1 cellular context compared by ENCODE assay signal in genomic region chr2:19989681-19990415, GRCh38.
TF ChIP-seq lines count a peak whose summit lies in the region.

Gene WDR35, minus strand, starts transcription at chr2:19990105. Its CDS starts 90 bp downstream, at chr2:19990015.

TF ChIP-seq in HepG2, 621 proteins besides CTCF, POLR2A, EP300 and RAD21 (continued from another document and continues in another):
- TF ChIP-seq HMGXB3 (CRISPR knock-in tag; IDR thresholded peaks at IDR 0.05; ENCODE audit: borderline replicate concordance) (peak; percentile 75; the same call in 1 of the 2 replicates), NCOA5 (CRISPR knock-in tag; IDR thresholded peaks at IDR 0.05) (no peak), U2AF2 (IDR thresholded peaks at IDR 0.05; ENCODE audit: low read depth, low read length) (peak; percentile 98), HNRNPK (IDR thresholded peaks at IDR 0.05; ENCODE audit: low read depth, low read length, poor library complexity, severe bottlenecking) (no peak), ZNF605 (CRISPR knock-in tag; IDR thresholded peaks at IDR 0.05) (peak; percentile 69), HIVEP1 (CRISPR knock-in tag; IDR thresholded peaks at IDR 0.05) (peak; percentile 95), CHD2 (IDR thresholded peaks at IDR 0.05; ENCODE audit: low read depth, low read length) (no peak), NFE2L2 (IDR thresholded peaks at IDR 0.05; ENCODE audit: low read length) (no peak), KDM2A (CRISPR knock-in tag; IDR thresholded peaks at IDR 0.05; ENCODE audit: borderline replicate concordance, low read depth) (peak; percentile 100), MLLT10 (CRISPR knock-in tag; IDR thresholded peaks at IDR 0.05) (no peak), ZNF431 (CRISPR knock-in tag; IDR thresholded peaks at IDR 0.05; ENCODE audit: borderline replicate concordance, low read depth) (peak; percentile 89), MEF2D (CRISPR knock-in tag; IDR thresholded peaks at IDR 0.05) (peak; percentile 87), DPF2 (CRISPR knock-in tag; IDR thresholded peaks at IDR 0.05; ENCODE audit: borderline replicate concordance, low read depth) (0 out of 2 replicates have a peak, but pooled peaks have one; percentile 27), NFE2 (CRISPR knock-in tag; IDR thresholded peaks at IDR 0.05) (no peak), USF2 (IDR thresholded peaks at IDR 0.05; ENCODE audit: low read depth, low read length) (no peak), USF2 (CRISPR knock-in tag; IDR thresholded peaks at IDR 0.05; ENCODE audit: borderline replicate concordance) (no peak), DMAP1 (CRISPR knock-in tag; IDR thresholded peaks at IDR 0.05) (peak; percentile 73; the same call in 1 of the 2 replicates), AFF4 (CRISPR knock-in tag; IDR thresholded peaks at IDR 0.05) (no peak), TSC22D2 (CRISPR knock-in tag; IDR thresholded peaks at IDR 0.05; ENCODE audit: borderline replicate concordance) (0 out of 2 replicates have a peak, but pooled peaks have one; percentile 73), LBX2 (CRISPR knock-in tag; IDR thresholded peaks at IDR 0.05; ENCODE audit: borderline replicate concordance) (peak; percentile 30), CSRNP1 (CRISPR knock-in tag; IDR thresholded peaks at IDR 0.05) (peak; percentile 88)
- TF ChIP-seq, protein P1, sequence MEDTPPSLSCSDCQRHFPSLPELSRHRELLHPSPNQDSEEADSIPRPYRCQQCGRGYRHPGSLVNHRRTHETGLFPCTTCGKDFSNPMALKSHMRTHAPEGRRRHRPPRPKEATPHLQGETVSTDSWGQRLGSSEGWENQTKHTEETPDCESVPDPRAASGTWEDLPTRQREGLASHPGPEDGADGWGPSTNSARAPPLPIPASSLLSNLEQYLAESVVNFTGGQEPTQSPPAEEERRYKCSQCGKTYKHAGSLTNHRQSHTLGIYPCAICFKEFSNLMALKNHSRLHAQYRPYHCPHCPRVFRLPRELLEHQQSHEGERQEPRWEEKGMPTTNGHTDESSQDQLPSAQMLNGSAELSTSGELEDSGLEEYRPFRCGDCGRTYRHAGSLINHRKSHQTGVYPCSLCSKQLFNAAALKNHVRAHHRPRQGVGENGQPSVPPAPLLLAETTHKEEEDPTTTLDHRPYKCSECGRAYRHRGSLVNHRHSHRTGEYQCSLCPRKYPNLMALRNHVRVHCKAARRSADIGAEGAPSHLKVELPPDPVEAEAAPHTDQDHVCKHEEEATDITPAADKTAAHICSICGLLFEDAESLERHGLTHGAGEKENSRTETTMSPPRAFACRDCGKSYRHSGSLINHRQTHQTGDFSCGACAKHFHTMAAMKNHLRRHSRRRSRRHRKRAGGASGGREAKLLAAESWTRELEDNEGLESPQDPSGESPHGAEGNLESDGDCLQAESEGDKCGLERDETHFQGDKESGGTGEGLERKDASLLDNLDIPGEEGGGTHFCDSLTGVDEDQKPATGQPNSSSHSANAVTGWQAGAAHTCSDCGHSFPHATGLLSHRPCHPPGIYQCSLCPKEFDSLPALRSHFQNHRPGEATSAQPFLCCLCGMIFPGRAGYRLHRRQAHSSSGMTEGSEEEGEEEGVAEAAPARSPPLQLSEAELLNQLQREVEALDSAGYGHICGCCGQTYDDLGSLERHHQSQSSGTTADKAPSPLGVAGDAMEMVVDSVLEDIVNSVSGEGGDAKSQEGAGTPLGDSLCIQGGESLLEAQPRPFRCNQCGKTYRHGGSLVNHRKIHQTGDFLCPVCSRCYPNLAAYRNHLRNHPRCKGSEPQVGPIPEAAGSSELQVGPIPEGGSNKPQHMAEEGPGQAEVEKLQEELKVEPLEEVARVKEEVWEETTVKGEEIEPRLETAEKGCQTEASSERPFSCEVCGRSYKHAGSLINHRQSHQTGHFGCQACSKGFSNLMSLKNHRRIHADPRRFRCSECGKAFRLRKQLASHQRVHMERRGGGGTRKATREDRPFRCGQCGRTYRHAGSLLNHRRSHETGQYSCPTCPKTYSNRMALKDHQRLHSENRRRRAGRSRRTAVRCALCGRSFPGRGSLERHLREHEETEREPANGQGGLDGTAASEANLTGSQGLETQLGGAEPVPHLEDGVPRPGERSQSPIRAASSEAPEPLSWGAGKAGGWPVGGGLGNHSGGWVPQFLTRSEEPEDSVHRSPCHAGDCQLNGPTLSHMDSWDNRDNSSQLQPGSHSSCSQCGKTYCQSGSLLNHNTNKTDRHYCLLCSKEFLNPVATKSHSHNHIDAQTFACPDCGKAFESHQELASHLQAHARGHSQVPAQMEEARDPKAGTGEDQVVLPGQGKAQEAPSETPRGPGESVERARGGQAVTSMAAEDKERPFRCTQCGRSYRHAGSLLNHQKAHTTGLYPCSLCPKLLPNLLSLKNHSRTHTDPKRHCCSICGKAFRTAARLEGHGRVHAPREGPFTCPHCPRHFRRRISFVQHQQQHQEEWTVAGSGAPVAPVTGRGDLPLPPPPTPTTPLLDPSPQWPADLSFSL (CRISPR knock-in tag; IDR thresholded peaks at IDR 0.05) = 0 out of 2 replicates have a peak, but pooled peaks have one; percentile 13
- TF ChIP-seq, protein P2, sequence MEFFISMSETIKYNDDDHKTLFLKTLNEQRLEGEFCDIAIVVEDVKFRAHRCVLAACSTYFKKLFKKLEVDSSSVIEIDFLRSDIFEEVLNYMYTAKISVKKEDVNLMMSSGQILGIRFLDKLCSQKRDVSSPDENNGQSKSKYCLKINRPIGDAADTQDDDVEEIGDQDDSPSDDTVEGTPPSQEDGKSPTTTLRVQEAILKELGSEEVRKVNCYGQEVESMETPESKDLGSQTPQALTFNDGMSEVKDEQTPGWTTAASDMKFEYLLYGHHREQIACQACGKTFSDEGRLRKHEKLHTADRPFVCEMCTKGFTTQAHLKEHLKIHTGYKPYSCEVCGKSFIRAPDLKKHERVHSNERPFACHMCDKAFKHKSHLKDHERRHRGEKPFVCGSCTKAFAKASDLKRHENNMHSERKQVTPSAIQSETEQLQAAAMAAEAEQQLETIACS (CRISPR knock-in tag; IDR thresholded peaks at IDR 0.05) = peak; percentile 46
